Comparison of ENCODE assay signal across 19 cellular contexts in genomic region chr4:19756661-19757060, GRCh38.
"Had no signal": no experiment of that assay in that cellular context is flagged by ENCODE, and none has a peak within 500 bp of the region (broad histone marks: within the 10 kb centered on the region; RNA-seq: fewer than 3 reads in every experiment).

No MANE protein-coding gene starts in this region.

- H3K4me1 ChIP-seq: lower lobe of right lung, sigmoid colon, upper lobe of left lung had no signal

- H3K27ac ChIP-seq: lower lobe of right lung, ovary, sigmoid colon, thoracic aorta, upper lobe of left lung had no signal

- FAIRE-seq: keratinocyte had no signal

- H3K36me3 ChIP-seq: lower lobe of right lung, ovary, sigmoid colon, thoracic aorta, upper lobe of left lung had no signal

- ATAC-seq: lower lobe of right lung; natural killer cell; stimulated activated effector memory CD8-positive, alpha-beta T cell treated with anti-CD3 and anti-CD28 coated beads, Interleukin-12 subunit alpha, Interleukin-12 subunit beta, amount 100 ng/mL, for 72 hours had no signal

- H3K4me3 ChIP-seq: lower lobe of right lung, ovary, sigmoid colon, thoracic aorta, upper lobe of left lung had no signal

- H3K27me3 ChIP-seq: ovary, sigmoid colon, upper lobe of left lung had no signal

- H3K9me3 ChIP-seq: lower lobe of right lung, ovary, sigmoid colon, thoracic aorta, upper lobe of left lung had no signal

- DNase-seq: activated B cell treated with CpG ODN at 0.5 μM for 24 hours; activated CD4-positive, alpha-beta memory T cell treated with anti-CD3 and anti-CD28 coated beads for 36 hours; activated CD4-positive, alpha-beta T cell treated with anti-CD3 and anti-CD28 coated beads for 4 hours; activated gamma-delta T cell treated with Interleukin-2 at 50 U/mL for 16 hours; activated T-cell treated with anti-CD3 and anti-CD28 coated beads for 4 hours; amygdala; dermis blood vessel endothelial cell; effector memory CD4-positive, alpha-beta T cell; foreskin melanocyte; hypothalamus; lower lobe of right lung; natural killer cell; ovary; sigmoid colon; stimulated activated CD4-positive, alpha-beta T cell treated with anti-CD3 and anti-CD28 coated beads, Interleukin-4, amount 100 ng/mL, for 24 hours; upper lobe of left lung had no signal
